Comparison of ENCODE assay signal across 9 cellular contexts in the genomic region with DNA sequence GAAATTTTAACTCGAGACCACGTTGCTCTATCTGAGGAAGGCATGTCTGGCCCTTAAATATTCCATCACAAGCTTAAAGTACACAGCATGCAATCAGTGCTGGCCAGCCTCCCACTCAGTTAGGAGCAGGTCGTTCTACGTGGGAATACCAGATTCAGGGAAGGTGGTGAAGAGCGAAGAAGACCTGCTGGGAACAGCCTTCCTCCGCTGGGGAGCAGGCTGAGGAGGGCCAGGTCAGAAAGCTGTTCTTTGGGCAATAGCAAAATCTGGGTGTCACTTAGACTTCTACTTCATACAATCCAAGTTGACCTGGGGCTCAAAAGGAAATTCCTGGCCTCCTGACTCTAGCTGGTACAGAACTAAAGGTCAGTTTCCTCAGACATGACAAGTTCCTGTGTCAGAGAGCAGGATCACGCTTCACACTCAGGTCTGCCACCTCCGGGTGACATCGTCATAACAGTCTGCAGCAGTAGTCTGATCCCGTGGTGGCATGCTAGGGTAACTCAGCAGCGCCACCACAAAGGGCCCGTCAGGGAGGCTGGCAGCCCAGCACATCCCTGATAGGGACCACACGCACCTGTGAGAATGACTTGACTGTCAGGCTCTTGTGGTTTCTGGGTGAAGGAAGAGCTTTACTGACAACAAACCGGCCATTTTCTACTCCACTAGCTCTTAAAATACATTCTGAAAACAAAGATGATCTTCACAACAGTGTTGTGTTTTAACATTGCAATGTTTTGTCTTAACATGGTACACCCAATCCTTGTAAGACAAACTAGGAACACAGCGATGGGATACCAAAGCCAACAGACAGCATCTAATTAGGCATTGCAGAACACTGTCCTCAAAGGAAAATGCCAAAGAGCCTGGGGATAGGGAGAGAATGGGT. TPM values are rescaled to one million over a fixed set of nuclear protein-coding genes. Genes with fewer than 3 reads are reported as not detected.
DNase-seq lines count a peak whose midpoint lies in the region; ATAC-seq and TF ChIP-seq lines count a peak whose summit lies in the region.
"Had no signal": no experiment of that assay in that cellular context is flagged by ENCODE, and none has a peak within 500 bp of the region (broad histone marks: within the 10 kb centered on the region; RNA-seq: fewer than 3 reads in every experiment).

No MANE protein-coding gene starts in this region.

- peaks cover 7% of the 10 kb centered on the region for H3K4me1 ChIP-seq in left ventricle myocardium inferior

- H3K9me3 ChIP-seq in left ventricle myocardium inferior (replicated peaks) = no peaks in the 10 kb centered on the region

- H3K27me3 ChIP-seq in left ventricle myocardium inferior (ENCODE audit: low read depth) = no peaks in the 10 kb centered on the region

- ATAC-seq in GM21576 (IDR thresholded peaks at IDR 0.05; ENCODE audit: unreplicated experiment) = peak; percentile 98

- no peak overlapping the region for H3K27ac ChIP-seq in left ventricle myocardium inferior (replicated peaks)
- H3K27ac ChIP-seq: PC-9 had no signal

- peak; percentile 79 for TF ChIP-seq CTCF in GM12864 (IDR thresholded peaks at IDR 0.05; ENCODE audit: low read depth, low read length, missing control alignments)
- peak; percentile 41 for TF ChIP-seq CTCF in left ventricle myocardium inferior (IDR thresholded peaks at IDR 0.05; ENCODE audit: borderline replicate concordance)

- intact Hi-C loops in left ventricle myocardium inferior (cut with micrococcal nuclease) = no loop called here

- H3K36me3 ChIP-seq in left ventricle myocardium inferior = peaks cover 21% of the 10 kb centered on the region

- H3K4me3 ChIP-seq in GM12864 (ENCODE audit: low read depth, low read length) (no peak overlapping the region), left ventricle myocardium inferior (no peak overlapping the region)
- H3K4me3 ChIP-seq: PC-9 had no signal

- peak; percentile 52 for DNase-seq in GM12864 (ENCODE audit: low read depth)
- peak; percentile 90 for DNase-seq in HuH-7.5 (ENCODE audit: low spot score)
- DNase-seq in activated CD4-positive, alpha-beta T cell treated with anti-CD3 and anti-CD28 coated beads, Interleukin-2, amount 50 U/mL, for 1 hour = peak; percentile 42
- no peak for DNase-seq in left ventricle myocardium inferior
- DNase-seq in stimulated activated CD8-positive, alpha-beta memory T cell treated with anti-CD3 and anti-CD28 coated beads, Interleukin-7, amount 100 ng/mL, for 24 hours (ENCODE audit: low read depth) = peak; percentile 9
- no peak for DNase-seq in kidney tubule cell (ENCODE audit: low spot score)
- DNase-seq in NCI-H2196 (lab: John Stamatoyannopoulos, UW; ENCODE audit: unreplicated experiment) = no peak

RNA-seq across cellular contexts. Expression of a gene that starts 35.2 kb away (rescaled TPM):
- 31.2 TPM for total RNA-seq in left ventricle myocardium inferior

RNA-seq across cellular contexts. Expression of a gene that starts 36.2 kb away (rescaled TPM):
- total RNA-seq in left ventricle myocardium inferior = 38.0 TPM
- total RNA-seq: PC-9 had no signal

Comparison
In these comparisons a context has a peak if more than half of its experiments do, and no peak if none do; other contexts are left out.
1. DNase-seq: peak in GM12864 (single experiment), HuH-7.5 (single experiment), activated CD4-positive, alpha-beta T cell treated with anti-CD3 and anti-CD28 coated beads, Interleukin-2, amount 50 U/mL, for 1 hour (single experiment) and stimulated activated CD8-positive, alpha-beta memory T cell treated with anti-CD3 and anti-CD28 coated beads, Interleukin-7, amount 100 ng/mL, for 24 hours (single experiment); none in left ventricle myocardium inferior (single experiment), kidney tubule cell (single experiment) and NCI-H2196 (single experiment).